ENCODE assay signal across 9 cellular contexts in genomic region chr20:38870733-38871559, GRCh38. TPM values are rescaled to one million over a fixed set of nuclear protein-coding genes. Genes with fewer than 3 reads are reported as not detected.
DNase-seq lines count a peak whose midpoint lies in the region; ATAC-seq and TF ChIP-seq lines count a peak whose summit lies in the region.
"Had no signal": no experiment of that assay in that cellular context is flagged by ENCODE, and none has a peak within 500 bp of the region (broad histone marks: within the 10 kb centered on the region; RNA-seq: fewer than 3 reads in every experiment).

No MANE protein-coding gene starts in this region.

- H3K79me2 ChIP-seq in MM.1S (ENCODE audit: low read length) = peaks cover 54% of the 10 kb centered on the region

- CTCF ChIA-PET in CD4-positive, alpha-beta memory T cell (lab: Charles Lee; ENCODE audit: partially characterized antibody) = interaction anchor here (0.9 to 15.8 kb wide), 5 partner anchors 10 to 66 kb away, joined by 3 to 159 read pairs (median 5); partner anchors contain the start of gene PPP1R16B

- peaks cover 56 to 84% (median 68%) of the 10 kb centered on the region in 4 donors for H3K4me1 Mint-ChIP-seq in CD4-positive, alpha-beta memory T cell
- peaks cover 62% of the 10 kb centered on the region for H3K4me1 Mint-ChIP-seq in activated T-helper 2 cell treated with anti-CD3 and anti-CD28 coated beads, Interferon-gamma antibody, Interleukin-2, Interleukin-4, amounts not matched to agents 10 μg/mL and 5 μg/mL and 100 μg/mL, durations not matched to agents 14 hours and 24 hours and 36 hours (ENCODE audit: low read depth)

- no peak for ATAC-seq in lung (ENCODE audit: insufficient read depth, low FRiP score)
- no peak for ATAC-seq in GM18861 (IDR thresholded peaks at IDR 0.05; ENCODE audit: unreplicated experiment)
- no peak for ATAC-seq in GM18873 (IDR thresholded peaks at IDR 0.05; ENCODE audit: low FRiP score, unreplicated experiment)
- no peak for ATAC-seq in HG03159 (IDR thresholded peaks at IDR 0.05; ENCODE audit: unreplicated experiment)

- no peaks in the 10 kb centered on the region for H3K9me3 Mint-ChIP-seq in CD4-positive, alpha-beta memory T cell
- H3K9me3 Mint-ChIP-seq in activated T-helper 2 cell treated with anti-CD3 and anti-CD28 coated beads, Interferon-gamma antibody, Interleukin-2, Interleukin-4, amounts not matched to agents 10 μg/mL and 5 μg/mL and 100 μg/mL, durations not matched to agents 14 hours and 24 hours and 36 hours = no peaks in the 10 kb centered on the region

- H3K36me3 Mint-ChIP-seq in CD4-positive, alpha-beta memory T cell = peaks cover 3 to 22% of the 10 kb centered on the region in 2 donors
- H3K36me3 Mint-ChIP-seq in activated T-helper 2 cell treated with anti-CD3 and anti-CD28 coated beads, Interferon-gamma antibody, Interleukin-2, Interleukin-4, amounts not matched to agents 10 μg/mL and 5 μg/mL and 100 μg/mL, durations not matched to agents 14 hours and 24 hours and 36 hours (ENCODE audit: low read depth) = peaks cover 47% of the 10 kb centered on the region

- no peak overlapping the region for H3K4me3 ChIP-seq in CD4-positive, alpha-beta memory T cell (ENCODE audit: low read length in 2 of 2)
- peak overlapping the region; percentile 35 for H3K4me3 ChIP-seq in MM.1S (ENCODE audit: low read length)
- no peak overlapping the region for H3K4me3 ChIP-seq in lung

- H2AFZ ChIP-seq in MM.1S (ENCODE audit: low read length) = no peak overlapping the region

- peak in 1 of 5 donors; percentile 64 for DNase-seq in CD4-positive, alpha-beta memory T cell
- peak; percentile 87 for DNase-seq in MM.1S
- DNase-seq in activated T-helper 2 cell treated with anti-CD3 and anti-CD28 coated beads, Interferon-gamma antibody, Interleukin-2, Interleukin-4, amounts not matched to agents 10 μg/mL and 5 μg/mL and 100 μg/mL, durations not matched to agents 14 hours and 24 hours and 36 hours (ENCODE audit: low spot score) = no peak
- peak; percentile 32 for DNase-seq in lung (ENCODE audit: low spot score)
- no peak for DNase-seq in SKM-1 treated with dmso at 0.1 percent for 144 hours (lab: John Stamatoyannopoulos, UW; ENCODE audit: unreplicated experiment)
- DNase-seq: WERI-Rb-1 had no signal

- H3K4me2 ChIP-seq in MM.1S (ENCODE audit: low read depth, low read length) = peak overlapping the region; percentile 53

- H3K27ac Mint-ChIP-seq in CD4-positive, alpha-beta memory T cell = peak overlapping the region; percentile 78 to 100 (median 91)
- H3K27ac Mint-ChIP-seq in activated T-helper 2 cell treated with anti-CD3 and anti-CD28 coated beads, Interferon-gamma antibody, Interleukin-2, Interleukin-4, amounts not matched to agents 10 μg/mL and 5 μg/mL and 100 μg/mL, durations not matched to agents 14 hours and 24 hours and 36 hours = peak overlapping the region; percentile 85

- intact Hi-C loops in CD4-positive, alpha-beta memory T cell (cut with micrococcal nuclease) = no loop called here
- intact Hi-C loops in activated T-helper 2 cell treated with anti-CD3 and anti-CD28 coated beads, Interferon-gamma antibody, Interleukin-2, Interleukin-4, amounts not matched to agents 10 μg/mL and 5 μg/mL and 100 μg/mL, durations not matched to agents 14 hours and 24 hours and 36 hours (cut with micrococcal nuclease) = loop anchor here (5.0 kb wide), 2 partner anchors 126 to 151 kb away; no protein-coding TSS in a partner anchor

- H3K36me3 ChIP-seq in CD4-positive, alpha-beta memory T cell (ENCODE audit: insufficient read depth, low read length) = no peaks in the 10 kb centered on the region
- H3K36me3 ChIP-seq in MM.1S (replicated peaks; ENCODE audit: insufficient read depth, low read length) = no peaks in the 10 kb centered on the region; the same call in 1 of the 2 replicates
- no peaks in the 10 kb centered on the region for H3K36me3 ChIP-seq in lung (ENCODE audit: control insufficient read depth in 2 of 2, insufficient read depth in 2 of 2, low read length in 2 of 2)
- H3K36me3 ChIP-seq: WERI-Rb-1 had no signal

- WGBS in lung, 2 donors = 51 to 80% methylated on average over 12 of the region's 12 CpGs

- TF ChIP-seq CTCF in MM.1S (IDR thresholded peaks at IDR 0.05; ENCODE audit: low read length) = no peak
- no peak for TF ChIP-seq CTCF in lung (IDR thresholded peaks at IDR 0.05; ENCODE audit: control extremely low read depth, extremely low read depth)

- peaks cover 66% of the 10 kb centered on the region for H3F3A ChIP-seq in MM.1S (ENCODE audit: insufficient read depth, low read length)

- no peaks in the 10 kb centered on the region for H3K9me3 ChIP-seq in CD4-positive, alpha-beta memory T cell (ENCODE audit: control insufficient read depth in 1 of 2, low read length in 2 of 2)
- H3K9me3 ChIP-seq in MM.1S (replicated peaks; ENCODE audit: insufficient read depth, low read length) (no peaks in the 10 kb centered on the region), lung (ENCODE audit: control insufficient read depth in 2 of 2, insufficient read depth in 1 of 2, low read length in 1 of 2) (peaks cover 0 to 1% of the 10 kb centered on the region in 2 donors)

- H3K27ac ChIP-seq in CD4-positive, alpha-beta memory T cell (ENCODE audit: low read depth, low read length) = peak overlapping the region; percentile 24
- peak overlapping the region; percentile 97 for H3K27ac ChIP-seq in MM.1S (ENCODE audit: low read length)
- peak overlapping the region in 1 of 2 donors; percentile 48 for H3K27ac ChIP-seq in lung (ENCODE audit: low read depth in 1 of 2, low read length in 1 of 2)
- H3K27ac ChIP-seq: WERI-Rb-1 had no signal

- no peaks in the 10 kb centered on the region for H3K27me3 Mint-ChIP-seq in CD4-positive, alpha-beta memory T cell
- no peaks in the 10 kb centered on the region for H3K27me3 Mint-ChIP-seq in activated T-helper 2 cell treated with anti-CD3 and anti-CD28 coated beads, Interferon-gamma antibody, Interleukin-2, Interleukin-4, amounts not matched to agents 10 μg/mL and 5 μg/mL and 100 μg/mL, durations not matched to agents 14 hours and 24 hours and 36 hours (ENCODE audit: low read depth)

- peaks cover 60% of the 10 kb centered on the region for H3K4me1 ChIP-seq in CD4-positive, alpha-beta memory T cell (ENCODE audit: insufficient read depth, low read length)
- H3K4me1 ChIP-seq in MM.1S (ENCODE audit: low read length) = peaks cover 69% of the 10 kb centered on the region
- H3K4me1 ChIP-seq in lung (ENCODE audit: control insufficient read depth in 2 of 2, insufficient read depth in 2 of 2, low read length in 2 of 2) = peaks cover 6 to 26% of the 10 kb centered on the region in 2 donors

- H3K9ac ChIP-seq in MM.1S (ENCODE audit: low read length) = peak overlapping the region; percentile 64

- no peaks in the 10 kb centered on the region for H4K20me1 ChIP-seq in MM.1S (ENCODE audit: insufficient read depth, low read length)

- H3K4me3 Mint-ChIP-seq in CD4-positive, alpha-beta memory T cell = peak overlapping the region; percentile 55 to 78 (median 62)
- no peak overlapping the region for H3K4me3 Mint-ChIP-seq in activated T-helper 2 cell treated with anti-CD3 and anti-CD28 coated beads, Interferon-gamma antibody, Interleukin-2, Interleukin-4, amounts not matched to agents 10 μg/mL and 5 μg/mL and 100 μg/mL, durations not matched to agents 14 hours and 24 hours and 36 hours (ENCODE audit: low read depth)

- H3K9me2 ChIP-seq in MM.1S (replicated peaks; ENCODE audit: insufficient read depth, low read length) = no peaks in the 10 kb centered on the region

- POLR2A ChIA-PET in CD4-positive, alpha-beta memory T cell (lab: Charles Lee; ENCODE audit: partially characterized antibody) = interaction anchor here (7.2 to 8.0 kb wide), 2 partner anchors 29 to 64 kb away, joined by 185 to 196 read pairs; partner anchors contain the start of gene PPP1R16B

- no peaks in the 10 kb centered on the region for H3K27me3 ChIP-seq in CD4-positive, alpha-beta memory T cell (ENCODE audit: insufficient read depth, low read length)
- H3K27me3 ChIP-seq in MM.1S (replicated peaks; ENCODE audit: insufficient read depth, low read length) (no peaks in the 10 kb centered on the region), lung (ENCODE audit: control insufficient read depth, insufficient read depth) (no peaks in the 10 kb centered on the region)

RNA-seq across cellular contexts. Expression of gene FAM83D, which starts 55.3 kb away (rescaled TPM):
- 1 to 10 TPM; 1.4 to 1.5 TPM for total RNA-seq in CD4-positive, alpha-beta memory T cell
- 1 to 10 TPM in 1 of 2 donors, under 1 TPM in 1; 0.93 to 1.2 TPM for polyA plus RNA-seq in CD4-positive, alpha-beta memory T cell
- 15.4 and 15.6 TPM in 2 replicates for total RNA-seq in activated T-helper 2 cell treated with anti-CD3 and anti-CD28 coated beads, Interferon-gamma antibody, Interleukin-2, Interleukin-4, amounts not matched to agents 10 μg/mL and 5 μg/mL and 100 μg/mL, durations not matched to agents 14 hours and 24 hours and 36 hours
- 1 to 10 TPM; 2.2 to 3.3 TPM for total RNA-seq in lung
- polyA plus RNA-seq in lung = 1 to 10 TPM in 1 of 2 donors, under 1 TPM in 1; 0.94 to 3.6 TPM

Comparison
In these comparisons a context has a peak if more than half of its experiments do, and no peak if none do; other contexts are left out.
1. DNase-seq: peak in MM.1S (single experiment) and lung (single experiment); none in activated T-helper 2 cell treated with anti-CD3 and anti-CD28 coated beads, Interferon-gamma antibody, Interleukin-2, Interleukin-4, amounts not matched to agents 10 μg/mL and 5 μg/mL and 100 μg/mL, durations not matched to agents 14 hours and 24 hours and 36 hours (single experiment) and SKM-1 treated with dmso at 0.1 percent for 144 hours (single experiment).